ENCODE assay signal across 14 cellular contexts in genomic region chr19:45659096-45659729, GRCh38. TPM values are rescaled to one million over a fixed set of nuclear protein-coding genes. Genes with fewer than 3 reads are reported as not detected.
"Had no signal": no experiment of that assay in that cellular context is flagged by ENCODE, and none has a peak within 500 bp of the region (broad histone marks: within the 10 kb centered on the region; RNA-seq: fewer than 3 reads in every experiment).

No MANE protein-coding gene starts in this region.

- H3K9me3 ChIP-seq: adrenal gland, esophagus squamous epithelium, transverse colon had no signal

- DNase-seq: activated CD4-positive, alpha-beta memory T cell treated with anti-CD3 and anti-CD28 coated beads, Interleukin-2, amount 10 ng/mL, durations not matched to agents 7 days and 5 days; activated CD4-positive, alpha-beta T cell treated with anti-CD3 and anti-CD28 coated beads for 4 hours; activated naive CD4-positive, alpha-beta T cell treated with anti-CD3 and anti-CD28 coated beads, Interleukin-2, amount 50 U/mL, for 16 hours; activated T-cell treated with anti-CD3 and anti-CD28 coated beads, Interleukin-2, amount 50 U/mL, for 24 hours; adrenal gland; esophagus squamous epithelium; stimulated activated naive CD4-positive, alpha-beta T cell treated with Interleukin-2 at 50 U/mL for 16 hours; substantia nigra; transverse colon had no signal

- H3K27ac ChIP-seq: adrenal gland, coronary artery, esophagus squamous epithelium, transverse colon had no signal

- H3K4me3 ChIP-seq: adrenal gland, coronary artery, esophagus squamous epithelium, transverse colon had no signal

- H3K4me1 ChIP-seq: adrenal gland, esophagus squamous epithelium, transverse colon had no signal

- H3K36me3 ChIP-seq: adrenal gland, esophagus squamous epithelium, transverse colon had no signal

- H3K27me3 ChIP-seq: adrenal gland had no signal

RNA-seq across cellular contexts. Expression of gene GIPR, which starts 8.8 kb away (rescaled TPM):
- total RNA-seq: endothelial cell of umbilical vein, fibroblast of villous mesenchyme had no signal
- polyA plus RNA-seq: endothelial cell of umbilical vein had no signal

RNA-seq across cellular contexts. Expression of gene GPR4, which starts 57.2 kb away (rescaled TPM):
- total RNA-seq: activated CD4-positive, alpha-beta memory T cell treated with anti-CD3 and anti-CD28 coated beads, Interleukin-2, amount 10 ng/mL, durations not matched to agents 7 days and 5 days; fibroblast of villous mesenchyme; kidney epithelial cell; osteocyte had no signal
